ENCODE assay signal across 1 cellular context in genomic region chr2:148643998-148644884, GRCh38.
A peak's percentile ranks its signal among the peaks of the same experiment; 100 is the strongest.
TF ChIP-seq lines count a peak whose summit lies in the region.

Gene EPC2, plus strand, starts transcription at chr2:148644751. Its CDS starts 267 bp downstream, at chr2:148645018.

TF ChIP-seq in H1, 55 proteins besides CTCF, POLR2A, EP300 and RAD21:
- TF ChIP-seq RBBP5 (IDR thresholded peaks at IDR 0.05; ENCODE audit: borderline replicate concordance, low read depth, low read length) (peak; percentile 100; the same call in 1 of the 2 replicates), CEBPB (IDR thresholded peaks at IDR 0.05; ENCODE audit: low read depth, low read length) (no peak), CBX5 (IDR thresholded peaks at IDR 0.05; ENCODE audit: low read depth, low read length) (no peak), TBP (IDR thresholded peaks at IDR 0.05; ENCODE audit: low read depth, low read length) (peak; percentile 74), PHF8 (conservative IDR thresholded peaks at IDR 0.05; ENCODE audit: low read depth, low read length) (peak; percentile 82), SIN3A (conservative IDR thresholded peaks at IDR 0.05 in 1 of 2, IDR thresholded peaks at IDR 0.05 in 1 of 2; ENCODE audit: low read depth in 1 of 2, low read length in 2 of 2) (peak in 1 of 2 experiments; percentile 89; a peak in 2 of 4 replicates), SP4 (IDR thresholded peaks at IDR 0.05; ENCODE audit: low read length) (no peak), ATF2 (IDR thresholded peaks at IDR 0.05; ENCODE audit: low read length) (no peak), KDM4A (IDR thresholded peaks at IDR 0.05; ENCODE audit: low read depth, low read length, severe bottlenecking) (peak; percentile 93), TAF1 (IDR thresholded peaks at IDR 0.05; ENCODE audit: low read depth, low read length) (peak; percentile 96), EZH2 (IDR thresholded peaks at IDR 0.05; ENCODE audit: low read depth, low read length, severe bottlenecking) (peak; percentile 41), POU5F1 (IDR thresholded peaks at IDR 0.05; ENCODE audit: low read depth, low read length) (no peak), CTBP2 (IDR thresholded peaks at IDR 0.05; ENCODE audit: borderline replicate concordance, insufficient read depth, insufficient read length, low read length) (no peak), HDAC2 (IDR thresholded peaks at IDR 0.05; ENCODE audit: borderline replicate concordance in 1 of 2, low read depth in 2 of 2, low read length in 2 of 2) (peak; percentile 41 to 42; a peak in 2 of 4 replicates), RFX5 (IDR thresholded peaks at IDR 0.05; ENCODE audit: borderline replicate concordance, low read depth, low read length) (no peak), GABPA (IDR thresholded peaks at IDR 0.05; ENCODE audit: borderline replicate concordance, insufficient read depth, low read length) (no peak), CHD7 (IDR thresholded peaks at IDR 0.05; ENCODE audit: insufficient replicate concordance, low read length) (no peak), SUZ12 (IDR thresholded peaks at IDR 0.05; ENCODE audit: low read length) (peak; percentile 50; the same call in 1 of the 2 replicates), SAP30 (IDR thresholded peaks at IDR 0.05; ENCODE audit: insufficient read depth, insufficient replicate concordance, low read length) (peak; percentile 95), JUN (IDR thresholded peaks at IDR 0.05; ENCODE audit: low read depth, low read length) (no peak), ASH2L (IDR thresholded peaks at IDR 0.05; ENCODE audit: low read length) (peak; percentile 99), SIRT6 (IDR thresholded peaks at IDR 0.05; ENCODE audit: low read length) (no peak), TAF7 (optimal IDR thresholded peaks at IDR 0.05; ENCODE audit: borderline replicate concordance, low read depth, low read length) (peak; percentile 84), SP1 (IDR thresholded peaks at IDR 0.05; ENCODE audit: low read depth, low read length) (0 out of 2 replicates have a peak, but pooled peaks have one; percentile 15), YY1 (IDR thresholded peaks at IDR 0.05; ENCODE audit: low read depth, low read length) (peak; percentile 96), TCF12 (IDR thresholded peaks at IDR 0.05; ENCODE audit: low read depth, low read length) (no peak), SP2 (IDR thresholded peaks at IDR 0.05; ENCODE audit: low read length) (no peak), CHD2 (IDR thresholded peaks at IDR 0.05; ENCODE audit: low read length) (0 out of 2 replicates have a peak, but pooled peaks have one; percentile 20), EGR1 (IDR thresholded peaks at IDR 0.05; ENCODE audit: borderline replicate concordance, low read depth, low read length) (peak; percentile 52; the same call in 1 of the 2 replicates), TEAD4 (IDR thresholded peaks at IDR 0.05; ENCODE audit: low read depth, low read length) (no peak), POLR2AphosphoS5 (IDR thresholded peaks at IDR 0.05; ENCODE audit: low read depth, low read length) (peak; percentile 77; the same call in 1 of the 2 replicates), USF2 (IDR thresholded peaks at IDR 0.05; ENCODE audit: low read length) (no peak), E2F6 (IDR thresholded peaks at IDR 0.05) (peak; percentile 66; the same call in 1 of the 2 replicates), KDM5A (IDR thresholded peaks at IDR 0.05; ENCODE audit: low read length) (no peak; the same call in 1 of the 2 replicates), FOSL1 (IDR thresholded peaks at IDR 0.05; ENCODE audit: insufficient read depth, low read depth, low read length) (no peak)
